8 cellular contexts compared by ENCODE assay signal in genomic region chr12:111598637-111599458, GRCh38. TPM values are rescaled to one million over a fixed set of nuclear protein-coding genes. Genes with fewer than 3 reads are reported as not detected.
A peak's percentile ranks its signal among the peaks of the same experiment; 100 is the strongest.
DNase-seq lines count a peak whose midpoint lies in the region; ATAC-seq and TF ChIP-seq lines count a peak whose summit lies in the region.

A gene with protein sequence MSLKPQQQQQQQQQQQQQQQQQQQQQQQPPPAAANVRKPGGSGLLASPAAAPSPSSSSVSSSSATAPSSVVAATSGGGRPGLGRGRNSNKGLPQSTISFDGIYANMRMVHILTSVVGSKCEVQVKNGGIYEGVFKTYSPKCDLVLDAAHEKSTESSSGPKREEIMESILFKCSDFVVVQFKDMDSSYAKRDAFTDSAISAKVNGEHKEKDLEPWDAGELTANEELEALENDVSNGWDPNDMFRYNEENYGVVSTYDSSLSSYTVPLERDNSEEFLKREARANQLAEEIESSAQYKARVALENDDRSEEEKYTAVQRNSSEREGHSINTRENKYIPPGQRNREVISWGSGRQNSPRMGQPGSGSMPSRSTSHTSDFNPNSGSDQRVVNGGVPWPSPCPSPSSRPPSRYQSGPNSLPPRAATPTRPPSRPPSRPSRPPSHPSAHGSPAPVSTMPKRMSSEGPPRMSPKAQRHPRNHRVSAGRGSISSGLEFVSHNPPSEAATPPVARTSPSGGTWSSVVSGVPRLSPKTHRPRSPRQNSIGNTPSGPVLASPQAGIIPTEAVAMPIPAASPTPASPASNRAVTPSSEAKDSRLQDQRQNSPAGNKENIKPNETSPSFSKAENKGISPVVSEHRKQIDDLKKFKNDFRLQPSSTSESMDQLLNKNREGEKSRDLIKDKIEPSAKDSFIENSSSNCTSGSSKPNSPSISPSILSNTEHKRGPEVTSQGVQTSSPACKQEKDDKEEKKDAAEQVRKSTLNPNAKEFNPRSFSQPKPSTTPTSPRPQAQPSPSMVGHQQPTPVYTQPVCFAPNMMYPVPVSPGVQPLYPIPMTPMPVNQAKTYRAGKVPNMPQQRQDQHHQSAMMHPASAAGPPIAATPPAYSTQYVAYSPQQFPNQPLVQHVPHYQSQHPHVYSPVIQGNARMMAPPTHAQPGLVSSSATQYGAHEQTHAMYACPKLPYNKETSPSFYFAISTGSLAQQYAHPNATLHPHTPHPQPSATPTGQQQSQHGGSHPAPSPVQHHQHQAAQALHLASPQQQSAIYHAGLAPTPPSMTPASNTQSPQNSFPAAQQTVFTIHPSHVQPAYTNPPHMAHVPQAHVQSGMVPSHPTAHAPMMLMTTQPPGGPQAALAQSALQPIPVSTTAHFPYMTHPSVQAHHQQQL (minus strand): TSS chr12:111599315. CDS start chr12:111599034, 281 bp downstream.

- H3K27me3 ChIP-seq in ascending aorta: no peaks in the 10 kb centered on the region
- H3K27me3 ChIP-seq in hepatocyte: no peaks in the 10 kb centered on the region

- H2AFZ ChIP-seq in hepatocyte: peak within 1 kb of the TSS; percentile 57

- H4K20me1 ChIP-seq in hepatocyte (ENCODE audit: insufficient read depth, poor library complexity, severe bottlenecking): peaks cover 40% of the 10 kb centered on the region

- TF ChIP-seq EP300 in Ishikawa (IDR thresholded peaks at IDR 0.05; ENCODE audit: borderline replicate concordance): no peak

- H3K9me2 ChIP-seq in hepatocyte (replicated peaks; ENCODE audit: insufficient read depth): no peaks in the 10 kb centered on the region

- ATAC-seq in GM21529 (IDR thresholded peaks at IDR 0.05; ENCODE audit: unreplicated experiment): peak; percentile 41

- TF ChIP-seq CTCF in ascending aorta (IDR thresholded peaks at IDR 0.05) (no peak), hepatocyte (IDR thresholded peaks at IDR 0.05; ENCODE audit: poor library complexity) (no peak)

- TF ChIP-seq RAD21 in Ishikawa (IDR thresholded peaks at IDR 0.05; ENCODE audit: low read depth): no peak

- H3K4me3 ChIP-seq in ascending aorta (peak within 1 kb of the TSS; percentile 91 to 95), hepatocyte (peak within 1 kb of the TSS; percentile 94)

- H3K79me2 ChIP-seq in hepatocyte: peaks cover 66% of the 10 kb centered on the region

- H3K27ac ChIP-seq in ascending aorta (peak within 1 kb of the TSS; percentile 89 to 90), hepatocyte (peak within 1 kb of the TSS; percentile 96)

- no peaks in the 10 kb centered on the region for H3K9me3 ChIP-seq in ascending aorta
- H3K9me3 ChIP-seq in hepatocyte (ENCODE audit: low read depth): no peaks in the 10 kb centered on the region

- WGBS in hepatocyte (ENCODE audit: low lambda C conversion rate, missing lambda C conversion rate): 2% methylated on average over 25 of the region's 120 CpGs

- peak within 1 kb of the TSS; percentile 86 for H3K4me2 ChIP-seq in hepatocyte

- DNase-seq in DMS153 treated with DMSO at 0.1 percent for 48 hours (lab: John Stamatoyannopoulos, UW; ENCODE audit: unreplicated experiment) (peak; percentile 56), SW480 (ENCODE audit: low spot score) (peak; percentile 61), ascending aorta (ENCODE audit: low spot score in 2 of 2) (peak in 1 of 2 donors; percentile 76), hepatocyte (ENCODE audit: low spot score) (peak; percentile 83), retina (peak; percentile 71), EL (no peak)

- intact Hi-C loops in ascending aorta (cut with DNase I): loop anchor here (2.0 to 5.0 kb wide), 4 partner anchors 88 to 1557 kb away; partner anchors contain the start of genes ACAD10, BRAP and MAPKAPK5

- H3K4me1 ChIP-seq in ascending aorta (peaks cover 4 to 21% of the 10 kb centered on the region in 2 donors), hepatocyte (ENCODE audit: insufficient read depth) (peaks cover 33% of the 10 kb centered on the region)

- H3K36me3 ChIP-seq in ascending aorta (no peaks in the 10 kb centered on the region), hepatocyte (replicated peaks; ENCODE audit: insufficient read depth, low read depth) (no peaks in the 10 kb centered on the region)

TF ChIP-seq in Ishikawa, 13 proteins besides CTCF, POLR2A, EP300 and RAD21:
- TF ChIP-seq REST (IDR thresholded peaks at IDR 0.05; ENCODE audit: low read depth) (peak; percentile 10; the same call in 1 of the 2 replicates), ZBTB7A (IDR thresholded peaks at IDR 0.05; ENCODE audit: low read depth) (0 out of 2 replicates have a peak, but pooled peaks have one; percentile 21), EGR1 (IDR thresholded peaks at IDR 0.05) (no peak)

RNA-seq across cellular contexts. Expression of the gene that starts here (rescaled TPM):
- total RNA-seq in ascending aorta (25.0 TPM), hepatocyte (30.4 and 36.9 TPM in 2 replicates)
- 47.9 and 57.8 TPM in 2 replicates for polyA plus RNA-seq in hepatocyte
